ENCODE assay signal across 1 cellular context in genomic region chr14:22854963-22855724, GRCh38.
A peak's percentile ranks its signal among the peaks of the same experiment; 100 is the strongest.
TF ChIP-seq lines count a peak whose summit lies in the region.

No MANE protein-coding gene starts in this region.

TF ChIP-seq in HepG2, 621 proteins besides CTCF, POLR2A, EP300 and RAD21 (continues in another document):
- no peak for TF ChIP-seq MBD4 (IDR thresholded peaks at IDR 0.05; ENCODE audit: borderline replicate concordance, low read length)
- TF ChIP-seq AKAP8 (CRISPR knock-in tag; IDR thresholded peaks at IDR 0.05): no peak
- no peak for TF ChIP-seq YEATS4 (CRISPR knock-in tag; IDR thresholded peaks at IDR 0.05; ENCODE audit: borderline replicate concordance)
- TF ChIP-seq JDP2 (CRISPR knock-in tag; IDR thresholded peaks at IDR 0.05; ENCODE audit: borderline replicate concordance): no peak
- TF ChIP-seq IRX3 (CRISPR knock-in tag; IDR thresholded peaks at IDR 0.05; ENCODE audit: borderline replicate concordance, low read depth): no peak
- no peak for TF ChIP-seq ZNF746 (CRISPR knock-in tag; IDR thresholded peaks at IDR 0.05)
- TF ChIP-seq POLR2AphosphoS2 (IDR thresholded peaks at IDR 0.05; ENCODE audit: low read depth, low read length): no peak
- no peak for TF ChIP-seq THAP11 (CRISPR knock-in tag; IDR thresholded peaks at IDR 0.05)
- 0 out of 2 replicates have a peak, but pooled peaks have one; percentile 49 for TF ChIP-seq ZNF317 (CRISPR knock-in tag; IDR thresholded peaks at IDR 0.05)
- TF ChIP-seq RBFOX2 (IDR thresholded peaks at IDR 0.05; ENCODE audit: low read depth, low read length): no peak
- TF ChIP-seq, protein P1, sequence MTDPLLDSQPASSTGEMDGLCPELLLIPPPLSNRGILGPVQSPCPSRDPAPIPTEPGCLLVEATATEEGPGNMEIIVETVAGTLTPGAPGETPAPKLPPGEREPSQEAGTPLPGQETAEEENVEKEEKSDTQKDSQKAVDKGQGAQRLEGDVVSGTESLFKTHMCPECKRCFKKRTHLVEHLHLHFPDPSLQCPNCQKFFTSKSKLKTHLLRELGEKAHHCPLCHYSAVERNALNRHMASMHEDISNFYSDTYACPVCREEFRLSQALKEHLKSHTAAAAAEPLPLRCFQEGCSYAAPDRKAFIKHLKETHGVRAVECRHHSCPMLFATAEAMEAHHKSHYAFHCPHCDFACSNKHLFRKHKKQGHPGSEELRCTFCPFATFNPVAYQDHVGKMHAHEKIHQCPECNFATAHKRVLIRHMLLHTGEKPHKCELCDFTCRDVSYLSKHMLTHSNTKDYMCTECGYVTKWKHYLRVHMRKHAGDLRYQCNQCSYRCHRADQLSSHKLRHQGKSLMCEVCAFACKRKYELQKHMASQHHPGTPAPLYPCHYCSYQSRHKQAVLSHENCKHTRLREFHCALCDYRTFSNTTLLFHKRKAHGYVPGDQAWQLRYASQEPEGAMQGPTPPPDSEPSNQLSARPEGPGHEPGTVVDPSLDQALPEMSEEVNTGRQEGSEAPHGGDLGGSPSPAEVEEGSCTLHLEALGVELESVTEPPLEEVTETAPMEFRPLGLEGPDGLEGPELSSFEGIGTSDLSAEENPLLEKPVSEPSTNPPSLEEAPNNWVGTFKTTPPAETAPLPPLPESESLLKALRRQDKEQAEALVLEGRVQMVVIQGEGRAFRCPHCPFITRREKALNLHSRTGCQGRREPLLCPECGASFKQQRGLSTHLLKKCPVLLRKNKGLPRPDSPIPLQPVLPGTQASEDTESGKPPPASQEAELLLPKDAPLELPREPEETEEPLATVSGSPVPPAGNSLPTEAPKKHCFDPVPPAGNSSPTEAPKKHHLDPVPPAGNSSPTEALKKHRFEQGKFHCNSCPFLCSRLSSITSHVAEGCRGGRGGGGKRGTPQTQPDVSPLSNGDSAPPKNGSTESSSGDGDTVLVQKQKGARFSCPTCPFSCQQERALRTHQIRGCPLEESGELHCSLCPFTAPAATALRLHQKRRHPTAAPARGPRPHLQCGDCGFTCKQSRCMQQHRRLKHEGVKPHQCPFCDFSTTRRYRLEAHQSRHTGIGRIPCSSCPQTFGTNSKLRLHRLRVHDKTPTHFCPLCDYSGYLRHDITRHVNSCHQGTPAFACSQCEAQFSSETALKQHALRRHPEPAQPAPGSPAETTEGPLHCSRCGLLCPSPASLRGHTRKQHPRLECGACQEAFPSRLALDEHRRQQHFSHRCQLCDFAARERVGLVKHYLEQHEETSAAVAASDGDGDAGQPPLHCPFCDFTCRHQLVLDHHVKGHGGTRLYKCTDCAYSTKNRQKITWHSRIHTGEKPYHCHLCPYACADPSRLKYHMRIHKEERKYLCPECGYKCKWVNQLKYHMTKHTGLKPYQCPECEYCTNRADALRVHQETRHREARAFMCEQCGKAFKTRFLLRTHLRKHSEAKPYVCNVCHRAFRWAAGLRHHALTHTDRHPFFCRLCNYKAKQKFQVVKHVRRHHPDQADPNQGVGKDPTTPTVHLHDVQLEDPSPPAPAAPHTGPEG (CRISPR knock-in tag; IDR thresholded peaks at IDR 0.05): 0 out of 2 replicates have a peak, but pooled peaks have one; percentile 34
- TF ChIP-seq ZNF337 (CRISPR knock-in tag; IDR thresholded peaks at IDR 0.05; ENCODE audit: borderline replicate concordance, low read depth): no peak
- TF ChIP-seq FOXO4 (CRISPR knock-in tag; conservative IDR thresholded peaks at IDR 0.05): no peak
- no peak for TF ChIP-seq ZFP41 (CRISPR knock-in tag; IDR thresholded peaks at IDR 0.05; ENCODE audit: borderline replicate concordance)
- no peak for TF ChIP-seq ATF7 (IDR thresholded peaks at IDR 0.05)
- no peak for TF ChIP-seq ATF7 (CRISPR knock-in tag; IDR thresholded peaks at IDR 0.05)
- TF ChIP-seq, protein P2, sequence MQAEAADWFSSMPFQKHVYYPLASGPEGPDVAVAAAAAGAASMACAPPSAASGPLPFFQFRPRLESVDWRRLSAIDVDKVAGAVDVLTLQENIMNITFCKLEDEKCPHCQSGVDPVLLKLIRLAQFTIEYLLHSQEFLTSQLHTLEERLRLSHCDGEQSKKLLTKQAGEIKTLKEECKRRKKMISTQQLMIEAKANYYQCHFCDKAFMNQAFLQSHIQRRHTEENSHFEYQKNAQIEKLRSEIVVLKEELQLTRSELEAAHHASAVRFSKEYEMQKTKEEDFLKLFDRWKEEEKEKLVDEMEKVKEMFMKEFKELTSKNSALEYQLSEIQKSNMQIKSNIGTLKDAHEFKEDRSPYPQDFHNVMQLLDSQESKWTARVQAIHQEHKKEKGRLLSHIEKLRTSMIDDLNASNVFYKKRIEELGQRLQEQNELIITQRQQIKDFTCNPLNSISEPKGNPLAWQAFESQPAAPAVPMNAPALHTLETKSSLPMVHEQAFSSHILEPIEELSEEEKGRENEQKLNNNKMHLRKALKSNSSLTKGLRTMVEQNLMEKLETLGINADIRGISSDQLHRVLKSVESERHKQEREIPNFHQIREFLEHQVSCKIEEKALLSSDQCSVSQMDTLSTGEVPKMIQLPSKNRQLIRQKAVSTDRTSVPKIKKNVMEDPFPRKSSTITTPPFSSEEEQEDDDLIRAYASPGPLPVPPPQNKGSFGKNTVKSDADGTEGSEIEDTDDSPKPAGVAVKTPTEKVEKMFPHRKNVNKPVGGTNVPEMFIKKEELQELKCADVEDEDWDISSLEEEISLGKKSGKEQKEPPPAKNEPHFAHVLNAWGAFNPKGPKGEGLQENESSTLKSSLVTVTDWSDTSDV (CRISPR knock-in tag; IDR thresholded peaks at IDR 0.05): no peak
- no peak for TF ChIP-seq CCDC6 (CRISPR knock-in tag; IDR thresholded peaks at IDR 0.05)
- peak; percentile 74 for TF ChIP-seq SAP130 (CRISPR knock-in tag; IDR thresholded peaks at IDR 0.05; ENCODE audit: low read depth)
- no peak for TF ChIP-seq IRF9 (CRISPR knock-in tag; IDR thresholded peaks at IDR 0.05; ENCODE audit: borderline replicate concordance)
- TF ChIP-seq, protein P3, sequence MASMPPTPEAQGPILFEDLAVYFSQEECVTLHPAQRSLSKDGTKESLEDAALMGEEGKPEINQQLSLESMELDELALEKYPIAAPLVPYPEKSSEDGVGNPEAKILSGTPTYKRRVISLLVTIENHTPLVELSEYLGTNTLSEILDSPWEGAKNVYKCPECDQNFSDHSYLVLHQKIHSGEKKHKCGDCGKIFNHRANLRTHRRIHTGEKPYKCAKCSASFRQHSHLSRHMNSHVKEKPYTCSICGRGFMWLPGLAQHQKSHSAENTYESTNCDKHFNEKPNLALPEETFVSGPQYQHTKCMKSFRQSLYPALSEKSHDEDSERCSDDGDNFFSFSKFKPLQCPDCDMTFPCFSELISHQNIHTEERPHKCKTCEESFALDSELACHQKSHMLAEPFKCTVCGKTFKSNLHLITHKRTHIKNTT (CRISPR knock-in tag; IDR thresholded peaks at IDR 0.05): no peak
- TF ChIP-seq THAP9 (CRISPR knock-in tag; IDR thresholded peaks at IDR 0.05; ENCODE audit: borderline replicate concordance): no peak
- TF ChIP-seq IRF1 (CRISPR knock-in tag; IDR thresholded peaks at IDR 0.05; ENCODE audit: low read depth): no peak
- no peak for TF ChIP-seq KLF15 (CRISPR knock-in tag; IDR thresholded peaks at IDR 0.05; ENCODE audit: borderline replicate concordance)
- TF ChIP-seq, protein P4, sequence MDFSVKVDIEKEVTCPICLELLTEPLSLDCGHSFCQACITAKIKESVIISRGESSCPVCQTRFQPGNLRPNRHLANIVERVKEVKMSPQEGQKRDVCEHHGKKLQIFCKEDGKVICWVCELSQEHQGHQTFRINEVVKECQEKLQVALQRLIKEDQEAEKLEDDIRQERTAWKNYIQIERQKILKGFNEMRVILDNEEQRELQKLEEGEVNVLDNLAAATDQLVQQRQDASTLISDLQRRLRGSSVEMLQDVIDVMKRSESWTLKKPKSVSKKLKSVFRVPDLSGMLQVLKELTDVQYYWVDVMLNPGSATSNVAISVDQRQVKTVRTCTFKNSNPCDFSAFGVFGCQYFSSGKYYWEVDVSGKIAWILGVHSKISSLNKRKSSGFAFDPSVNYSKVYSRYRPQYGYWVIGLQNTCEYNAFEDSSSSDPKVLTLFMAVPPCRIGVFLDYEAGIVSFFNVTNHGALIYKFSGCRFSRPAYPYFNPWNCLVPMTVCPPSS (IDR thresholded peaks at IDR 0.05): no peak
- no peak for TF ChIP-seq SNAPC2 (CRISPR knock-in tag; IDR thresholded peaks at IDR 0.05)
- TF ChIP-seq TCF7L2 (IDR thresholded peaks at IDR 0.05; ENCODE audit: low read depth, low read length): no peak
- no peak for TF ChIP-seq ZNF333 (CRISPR knock-in tag; IDR thresholded peaks at IDR 0.05; ENCODE audit: borderline replicate concordance)
- TF ChIP-seq ZFP82 (CRISPR knock-in tag; IDR thresholded peaks at IDR 0.05; ENCODE audit: borderline replicate concordance): no peak
- no peak for TF ChIP-seq TEF (CRISPR knock-in tag; IDR thresholded peaks at IDR 0.05)
- no peak for TF ChIP-seq ZSCAN22 (CRISPR knock-in tag; IDR thresholded peaks at IDR 0.05)
- no peak for TF ChIP-seq ZNF674 (CRISPR knock-in tag; IDR thresholded peaks at IDR 0.05; ENCODE audit: low read depth)
- peak; percentile 68; the same call in 1 of the 2 replicates for TF ChIP-seq ETV5 (CRISPR knock-in tag; IDR thresholded peaks at IDR 0.05; ENCODE audit: borderline replicate concordance)
- TF ChIP-seq, protein P5, sequence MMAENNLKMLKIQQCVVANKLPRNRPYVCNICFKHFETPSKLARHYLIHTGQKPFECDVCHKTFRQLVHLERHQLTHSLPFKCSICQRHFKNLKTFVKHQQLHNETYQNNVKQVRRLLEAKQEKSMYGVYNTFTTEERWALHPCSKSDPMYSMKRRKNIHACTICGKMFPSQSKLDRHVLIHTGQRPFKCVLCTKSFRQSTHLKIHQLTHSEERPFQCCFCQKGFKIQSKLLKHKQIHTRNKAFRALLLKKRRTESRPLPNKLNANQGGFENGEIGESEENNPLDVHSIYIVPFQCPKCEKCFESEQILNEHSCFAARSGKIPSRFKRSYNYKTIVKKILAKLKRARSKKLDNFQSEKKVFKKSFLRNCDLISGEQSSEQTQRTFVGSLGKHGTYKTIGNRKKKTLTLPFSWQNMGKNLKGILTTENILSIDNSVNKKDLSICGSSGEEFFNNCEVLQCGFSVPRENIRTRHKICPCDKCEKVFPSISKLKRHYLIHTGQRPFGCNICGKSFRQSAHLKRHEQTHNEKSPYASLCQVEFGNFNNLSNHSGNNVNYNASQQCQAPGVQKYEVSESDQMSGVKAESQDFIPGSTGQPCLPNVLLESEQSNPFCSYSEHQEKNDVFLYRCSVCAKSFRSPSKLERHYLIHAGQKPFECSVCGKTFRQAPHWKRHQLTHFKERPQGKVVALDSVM (CRISPR knock-in tag; IDR thresholded peaks at IDR 0.05): peak; percentile 9; the same call in 1 of the 2 replicates
- TF ChIP-seq FOXK2 (IDR thresholded peaks at IDR 0.05): no peak
